In genomic region chr12:94753071-94753779, GRCh38 we compare ENCODE assay signal across 15 cellular contexts.
A peak's percentile ranks its signal among the peaks of the same experiment; 100 is the strongest.
DNase-seq lines count a peak whose midpoint lies in the region; ATAC-seq and TF ChIP-seq lines count a peak whose summit lies in the region.
"Had no signal": no experiment of that assay in that cellular context is flagged by ENCODE, and none has a peak within 500 bp of the region (broad histone marks: within the 10 kb centered on the region; RNA-seq: fewer than 3 reads in every experiment).

No MANE protein-coding gene starts in this region.

- H3K4me1 ChIP-seq in left lung (no peaks in the 10 kb centered on the region), upper lobe of right lung (no peaks in the 10 kb centered on the region), PC-9 (replicated peaks; ENCODE audit: insufficient read depth) (no peaks in the 10 kb centered on the region)
- H3K4me1 ChIP-seq: SJSA1 had no signal

- intact Hi-C loops in left ventricle myocardium superior (cut with micrococcal nuclease): no loop called here
- intact Hi-C loops in Right ventricle myocardium inferior (cut with DNase I): loop anchor here (10.0 kb wide), 1 partner anchor 98 kb away; the partner anchor contains the start of gene TMCC3
- intact Hi-C loops in left lung (cut with DNase I): no loop called here
- intact Hi-C loops in upper lobe of right lung (cut with DNase I): no loop called here
- intact Hi-C loops in PC-9 (cut with micrococcal nuclease; ENCODE audit: unreplicated experiment): no loop called here

- POLR2A ChIA-PET in PC-9 (lab: Charles Lee; ENCODE audit: unreplicated experiment): no interaction called here

- CTCF ChIA-PET in PC-9 (lab: Charles Lee): no interaction called here

- DNase-seq in left ventricle myocardium superior (no peak), Right ventricle myocardium inferior (ENCODE audit: missing footprints) (no peak), cardiac fibroblast (ENCODE audit: low read depth in 2 of 2) (peak; percentile 28 to 43), left lung (no peak), upper lobe of right lung (no peak), PC-9 (no peak)
- DNase-seq: activated CD4-positive, CD25-positive, alpha-beta regulatory T cell; activated T-cell treated with anti-CD3 and anti-CD28 coated beads, Interleukin-2, amount 50 U/mL, for 48 hours; DMS79; islet precursor cell; NCI-H748 treated with DMSO at 0.1 percent for 48 hours had no signal

- peak; percentile 32 for ATAC-seq in left ventricle myocardium superior
- ATAC-seq in Right ventricle myocardium inferior: no peak
- ATAC-seq in left lung: peak; percentile 39
- peak; percentile 45 for ATAC-seq in upper lobe of right lung
- ATAC-seq in HG03469 (IDR thresholded peaks at IDR 0.05; ENCODE audit: unreplicated experiment): no peak
- ATAC-seq in GM21619 (IDR thresholded peaks at IDR 0.05; ENCODE audit: unreplicated experiment): no peak

- H3K9me2 ChIP-seq in PC-9 (ENCODE audit: insufficient read depth): no peaks in the 10 kb centered on the region

- H3K4me3 ChIP-seq in cardiac fibroblast (replicated peaks in 1 of 2; ENCODE audit: low read depth in 2 of 2, low read length in 2 of 2): no peak overlapping the region
- no peak overlapping the region for H3K4me3 ChIP-seq in left lung
- H3K4me3 ChIP-seq in upper lobe of right lung: no peak overlapping the region
- H3K4me3 ChIP-seq in PC-9: no peak overlapping the region
- H3K4me3 ChIP-seq: esophagus muscularis mucosa, SJSA1 had no signal

- H2AFZ ChIP-seq in PC-9: no peak overlapping the region

- H3K4me2 ChIP-seq in PC-9: no peak overlapping the region

- H3K27ac ChIP-seq in left lung (no peak overlapping the region), upper lobe of right lung (no peak overlapping the region), PC-9 (no peak overlapping the region)
- H3K27ac ChIP-seq: esophagus muscularis mucosa, SJSA1 had no signal

- no peaks in the 10 kb centered on the region for H3K79me2 ChIP-seq in PC-9 (ENCODE audit: low read depth)

- H3K9me3 ChIP-seq in left lung (no peaks in the 10 kb centered on the region), upper lobe of right lung (no peaks in the 10 kb centered on the region), PC-9 (ENCODE audit: insufficient read depth, low read depth) (no peaks in the 10 kb centered on the region)
- H3K9me3 ChIP-seq: esophagus muscularis mucosa, SJSA1 had no signal

- H3F3A ChIP-seq in PC-9 (ENCODE audit: insufficient read depth, low read depth): no peaks in the 10 kb centered on the region

- H3K36me3 ChIP-seq in left lung (no peaks in the 10 kb centered on the region), upper lobe of right lung (no peaks in the 10 kb centered on the region), PC-9 (ENCODE audit: low read depth) (no peaks in the 10 kb centered on the region)
- H3K36me3 ChIP-seq: esophagus muscularis mucosa, SJSA1 had no signal

- no TSS peak for BruUV-seq in PC-9 (replicated peaks; lab: Mats Ljungman, UMichigan)

- TF ChIP-seq CTCF in cardiac fibroblast (IDR thresholded peaks at IDR 0.05; ENCODE audit: low read depth, low read length) (no peak), left lung (IDR thresholded peaks at IDR 0.05) (no peak), upper lobe of right lung (IDR thresholded peaks at IDR 0.05) (no peak), PC-9 (conservative IDR thresholded peaks at IDR 0.05) (no peak)

- no peaks in the 10 kb centered on the region for H3K27me3 ChIP-seq in left lung
- no peaks in the 10 kb centered on the region for H3K27me3 ChIP-seq in upper lobe of right lung
- H3K27me3 ChIP-seq in PC-9 (ENCODE audit: insufficient read depth, low read depth): no peaks in the 10 kb centered on the region
- H3K27me3 ChIP-seq: esophagus muscularis mucosa had no signal

- no peaks in the 10 kb centered on the region for H4K20me1 ChIP-seq in PC-9 (ENCODE audit: insufficient read depth)

Comparison
In these comparisons a context has a peak if more than half of its experiments do, and no peak if none do; other contexts are left out.
1. ATAC-seq: peak in left ventricle myocardium superior (single experiment), left lung (single experiment) and upper lobe of right lung (single experiment); none in Right ventricle myocardium inferior (single experiment), HG03469 (single experiment) and GM21619 (single experiment).
2. DNase-seq: peak in cardiac fibroblast (2 of 2); none in left ventricle myocardium superior (single experiment), Right ventricle myocardium inferior (single experiment), left lung (0 of 2), upper lobe of right lung (single experiment) and PC-9 (0 of 2).